In the genomic region with DNA sequence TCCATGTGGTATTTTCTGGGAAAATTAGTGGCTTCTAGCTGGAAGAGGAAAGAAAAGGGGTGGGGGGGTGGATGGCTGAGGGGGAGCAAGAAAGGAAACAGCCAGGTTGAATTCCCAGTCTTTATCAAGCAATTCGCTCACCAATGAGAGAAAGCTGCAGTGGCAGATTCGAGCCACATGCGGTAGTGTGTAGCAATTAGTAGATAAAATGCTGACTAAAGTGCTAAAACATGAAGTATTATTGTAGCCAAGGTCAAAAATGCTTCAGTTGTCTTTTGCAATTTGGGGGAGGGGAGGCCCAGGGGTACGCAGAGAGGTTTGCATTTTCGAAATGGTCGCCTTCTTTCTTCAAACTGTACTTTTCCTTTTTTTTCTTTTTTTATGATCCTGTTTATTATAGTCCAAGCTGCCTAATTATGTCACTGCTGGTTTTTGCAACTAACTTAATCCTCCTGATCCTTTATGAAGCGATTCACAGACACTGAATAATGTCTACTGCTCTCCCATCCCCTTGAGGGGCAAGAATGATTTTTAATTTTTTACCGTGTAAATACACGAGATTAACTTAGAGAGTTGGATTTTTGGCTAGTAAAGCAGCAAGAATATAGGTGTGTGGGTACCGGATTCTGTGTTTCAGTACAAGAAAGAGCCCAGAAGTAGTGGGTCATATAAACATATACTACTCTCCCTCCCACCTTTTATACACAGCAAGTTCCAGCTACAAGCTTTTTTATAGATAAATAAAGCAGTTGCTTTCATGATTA, we compare ENCODE assay signal across 7 cellular contexts. TPM values are rescaled to one million over a fixed set of nuclear protein-coding genes. Genes with fewer than 3 reads are reported as not detected.
DNase-seq lines count a peak whose midpoint lies in the region; ATAC-seq and TF ChIP-seq lines count a peak whose summit lies in the region.

No MANE protein-coding gene starts in this region.

- H3K36me3 ChIP-seq in brain microvascular endothelial cell (replicated peaks) (no peaks in the 10 kb centered on the region), gastrocnemius medialis (no peaks in the 10 kb centered on the region)

- H3K27me3 ChIP-seq in brain microvascular endothelial cell (replicated peaks) (no peaks in the 10 kb centered on the region), gastrocnemius medialis (no peaks in the 10 kb centered on the region)

- TF ChIP-seq POLR2A in gastrocnemius medialis (IDR thresholded peaks at IDR 0.05), result no peak

- intact Hi-C loops in gastrocnemius medialis (cut with DNase I; ENCODE audit: low total_unique reads), result loop anchor here (2.0 kb wide), 1 partner anchor 347 kb away; no protein-coding TSS in a partner anchor

- no peaks in the 10 kb centered on the region for H3K9me3 ChIP-seq in gastrocnemius medialis

- in situ Hi-C loops in brain microvascular endothelial cell (cut with HindIII; ENCODE audit: low pct_ligation_motif_present, low sequenced_read_pairs) (no loop called here), gastrocnemius medialis (cut with MboI; ENCODE audit: low sequenced_read_pairs in 4 of 4) (loop anchor here (5.0 to 25.0 kb wide), 4 partner anchors 337 to 364 kb away; a partner anchor contains a TSS)

- no peak for ATAC-seq in gastrocnemius medialis
- no peak for ATAC-seq in GM19397 (IDR thresholded peaks at IDR 0.05; ENCODE audit: unreplicated experiment)

- TF ChIP-seq CTCF in GM10266 (IDR thresholded peaks at IDR 0.05; ENCODE audit: control insufficient read depth, insufficient read depth, low read depth, missing control alignments) (peak; percentile 19), brain microvascular endothelial cell (IDR thresholded peaks at IDR 0.05; ENCODE audit: low read depth, low read length, missing control alignments) (peak; percentile 60), gastrocnemius medialis (IDR thresholded peaks at IDR 0.05 in 4 of 5, conservative IDR thresholded peaks at IDR 0.05 in 1 of 5) (peak in 2 of 5 experiments; percentile 26 to 36)

- H3K9me3 Mint-ChIP-seq in immature natural killer cell, result no peaks in the 10 kb centered on the region

- H3K36me3 Mint-ChIP-seq in immature natural killer cell, result no peaks in the 10 kb centered on the region

- peak overlapping the region; percentile 46 for H3K4me3 ChIP-seq in brain microvascular endothelial cell (ENCODE audit: low read depth, low read length)
- peak overlapping the region; percentile 43 to 49 (median 44) for H3K4me3 ChIP-seq in gastrocnemius medialis

- no peak overlapping the region for H3K27ac ChIP-seq in brain microvascular endothelial cell
- peak overlapping the region; percentile 19 to 54 (median 46) for H3K27ac ChIP-seq in gastrocnemius medialis

- H3K27ac Mint-ChIP-seq in immature natural killer cell, result peak overlapping the region in 4 of 6 donors; percentile 59 to 97 (median 64)

- H3K4me1 Mint-ChIP-seq in immature natural killer cell, result peaks cover 39 to 43% of the 10 kb centered on the region in 2 donors

- no peak for DNase-seq in GM10266 (ENCODE audit: extremely low spot score)
- peak; percentile 49 for DNase-seq in NCI-H226
- peak; percentile 53 for DNase-seq in brain microvascular endothelial cell
- no peak for DNase-seq in immature natural killer cell
- DNase-seq in gastrocnemius medialis, result peak in 1 of 2 donors; percentile 21
- DNase-seq in NCI-H1417 treated with DMSO at 0.1 percent for 48 hours (lab: John Stamatoyannopoulos, UW), result no peak

- peaks cover 6 to 15% (median 15%) of the 10 kb centered on the region in 3 donors for H3K27me3 Mint-ChIP-seq in immature natural killer cell (ENCODE audit: low read depth in 3 of 3)

- H3K4me3 Mint-ChIP-seq in immature natural killer cell, result peak overlapping the region; percentile 22 to 91 (median 82)

- H3K4me1 ChIP-seq in gastrocnemius medialis, result peaks cover 22 to 41% of the 10 kb centered on the region in 2 donors

RNA-seq across cellular contexts. Expression of a gene that starts 3.6 kb away (rescaled TPM):
- 10 to 100 TPM; 12.2 to 35.3 (median 22.1) TPM for polyA plus RNA-seq in immature natural killer cell
- total RNA-seq in gastrocnemius medialis, result 100 to 1,000 TPM; 156 to 512 (median 263) TPM

Comparison
In these comparisons a context has a peak if more than half of its experiments do, and no peak if none do; other contexts are left out.
1. DNase-seq: peak in NCI-H226 (single experiment) and brain microvascular endothelial cell (single experiment); none in GM10266 (single experiment), immature natural killer cell (0 of 3) and NCI-H1417 treated with DMSO at 0.1 percent for 48 hours (single experiment).